ENCODE assay signal across 1 cellular context in genomic region chr20:47258745-47259695, GRCh38.
TF ChIP-seq lines count a peak whose summit lies in the region.

No MANE protein-coding gene starts in this region.

TF ChIP-seq in SK-N-SH, 30 proteins besides CTCF, POLR2A, EP300 and RAD21 (continued from another document):
- TF ChIP-seq MXI1 (IDR thresholded peaks at IDR 0.05; ENCODE audit: low read depth, low read length) (no peak), YY1 (IDR thresholded peaks at IDR 0.05; ENCODE audit: low read depth) (no peak)
